Comparison of ENCODE assay signal across 1 cellular context in genomic region chr1:224065455-224065854, GRCh38.
TF ChIP-seq lines count a peak whose summit lies in the region.

No MANE protein-coding gene starts in this region.

TF ChIP-seq in K562, 482 proteins besides CTCF, POLR2A, EP300 and RAD21:
- TF ChIP-seq RBM22 (IDR thresholded peaks at IDR 0.05; ENCODE audit: low read depth, low read length, poor library complexity, severe bottlenecking) = no peak
- TF ChIP-seq FOXA3 (CRISPR knock-in tag; conservative IDR thresholded peaks at IDR 0.05 in 1 of 2, IDR thresholded peaks at IDR 0.05 in 1 of 2) = peak; percentile 49 to 82; a peak in 3 of 4 replicates
- TF ChIP-seq NR2C2 (CRISPR knock-in tag; IDR thresholded peaks at IDR 0.05) = no peak
- TF ChIP-seq NR2C2 (tag; IDR thresholded peaks at IDR 0.05) = peak; percentile 75
- TF ChIP-seq L3MBTL2 (IDR thresholded peaks at IDR 0.05) = no peak
- TF ChIP-seq NFE2L1 (tag; IDR thresholded peaks at IDR 0.05; ENCODE audit: borderline replicate concordance, low read depth) = no peak
- TF ChIP-seq MAFF (IDR thresholded peaks at IDR 0.05; ENCODE audit: low read length) = no peak
- 0 out of 2 replicates have a peak, but pooled peaks have one; percentile 26 for TF ChIP-seq CTBP1 (IDR thresholded peaks at IDR 0.05; ENCODE audit: borderline replicate concordance)
- no peak for TF ChIP-seq ZNF274 (IDR thresholded peaks at IDR 0.05; ENCODE audit: borderline replicate concordance, low read depth, low read length)
- no peak for TF ChIP-seq ZNF232 (CRISPR knock-in tag; IDR thresholded peaks at IDR 0.05)
- TF ChIP-seq ZNF444 (CRISPR knock-in tag; IDR thresholded peaks at IDR 0.05) = no peak
- TF ChIP-seq ELK3 (CRISPR knock-in tag; IDR thresholded peaks at IDR 0.05) = no peak
- no peak for TF ChIP-seq TEAD2 (tag; IDR thresholded peaks at IDR 0.05)
- TF ChIP-seq, protein P1, sequence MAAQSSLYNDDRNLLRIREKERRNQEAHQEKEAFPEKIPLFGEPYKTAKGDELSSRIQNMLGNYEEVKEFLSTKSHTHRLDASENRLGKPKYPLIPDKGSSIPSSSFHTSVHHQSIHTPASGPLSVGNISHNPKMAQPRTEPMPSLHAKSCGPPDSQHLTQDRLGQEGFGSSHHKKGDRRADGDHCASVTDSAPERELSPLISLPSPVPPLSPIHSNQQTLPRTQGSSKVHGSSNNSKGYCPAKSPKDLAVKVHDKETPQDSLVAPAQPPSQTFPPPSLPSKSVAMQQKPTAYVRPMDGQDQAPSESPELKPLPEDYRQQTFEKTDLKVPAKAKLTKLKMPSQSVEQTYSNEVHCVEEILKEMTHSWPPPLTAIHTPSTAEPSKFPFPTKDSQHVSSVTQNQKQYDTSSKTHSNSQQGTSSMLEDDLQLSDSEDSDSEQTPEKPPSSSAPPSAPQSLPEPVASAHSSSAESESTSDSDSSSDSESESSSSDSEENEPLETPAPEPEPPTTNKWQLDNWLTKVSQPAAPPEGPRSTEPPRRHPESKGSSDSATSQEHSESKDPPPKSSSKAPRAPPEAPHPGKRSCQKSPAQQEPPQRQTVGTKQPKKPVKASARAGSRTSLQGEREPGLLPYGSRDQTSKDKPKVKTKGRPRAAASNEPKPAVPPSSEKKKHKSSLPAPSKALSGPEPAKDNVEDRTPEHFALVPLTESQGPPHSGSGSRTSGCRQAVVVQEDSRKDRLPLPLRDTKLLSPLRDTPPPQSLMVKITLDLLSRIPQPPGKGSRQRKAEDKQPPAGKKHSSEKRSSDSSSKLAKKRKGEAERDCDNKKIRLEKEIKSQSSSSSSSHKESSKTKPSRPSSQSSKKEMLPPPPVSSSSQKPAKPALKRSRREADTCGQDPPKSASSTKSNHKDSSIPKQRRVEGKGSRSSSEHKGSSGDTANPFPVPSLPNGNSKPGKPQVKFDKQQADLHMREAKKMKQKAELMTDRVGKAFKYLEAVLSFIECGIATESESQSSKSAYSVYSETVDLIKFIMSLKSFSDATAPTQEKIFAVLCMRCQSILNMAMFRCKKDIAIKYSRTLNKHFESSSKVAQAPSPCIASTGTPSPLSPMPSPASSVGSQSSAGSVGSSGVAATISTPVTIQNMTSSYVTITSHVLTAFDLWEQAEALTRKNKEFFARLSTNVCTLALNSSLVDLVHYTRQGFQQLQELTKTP (IDR thresholded peaks at IDR 0.05; ENCODE audit: low read depth in 1 of 2, partially characterized antibody in 2 of 2) = no peak
- TF ChIP-seq MBD2 (IDR thresholded peaks at IDR 0.05; ENCODE audit: borderline replicate concordance, low read depth) = no peak
- TF ChIP-seq ZNF75A (CRISPR knock-in tag; IDR thresholded peaks at IDR 0.05) = no peak
- TF ChIP-seq, protein P2, sequence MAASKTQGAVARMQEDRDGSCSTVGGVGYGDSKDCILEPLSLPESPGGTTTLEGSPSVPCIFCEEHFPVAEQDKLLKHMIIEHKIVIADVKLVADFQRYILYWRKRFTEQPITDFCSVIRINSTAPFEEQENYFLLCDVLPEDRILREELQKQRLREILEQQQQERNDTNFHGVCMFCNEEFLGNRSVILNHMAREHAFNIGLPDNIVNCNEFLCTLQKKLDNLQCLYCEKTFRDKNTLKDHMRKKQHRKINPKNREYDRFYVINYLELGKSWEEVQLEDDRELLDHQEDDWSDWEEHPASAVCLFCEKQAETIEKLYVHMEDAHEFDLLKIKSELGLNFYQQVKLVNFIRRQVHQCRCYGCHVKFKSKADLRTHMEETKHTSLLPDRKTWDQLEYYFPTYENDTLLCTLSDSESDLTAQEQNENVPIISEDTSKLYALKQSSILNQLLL (CRISPR knock-in tag; IDR thresholded peaks at IDR 0.05; ENCODE audit: borderline replicate concordance) = no peak
- no peak for TF ChIP-seq MCM3 (IDR thresholded peaks at IDR 0.05)
- TF ChIP-seq U2AF1 (optimal IDR thresholded peaks at IDR 0.05; ENCODE audit: low read depth, low read length) = no peak
- TF ChIP-seq, protein P3, sequence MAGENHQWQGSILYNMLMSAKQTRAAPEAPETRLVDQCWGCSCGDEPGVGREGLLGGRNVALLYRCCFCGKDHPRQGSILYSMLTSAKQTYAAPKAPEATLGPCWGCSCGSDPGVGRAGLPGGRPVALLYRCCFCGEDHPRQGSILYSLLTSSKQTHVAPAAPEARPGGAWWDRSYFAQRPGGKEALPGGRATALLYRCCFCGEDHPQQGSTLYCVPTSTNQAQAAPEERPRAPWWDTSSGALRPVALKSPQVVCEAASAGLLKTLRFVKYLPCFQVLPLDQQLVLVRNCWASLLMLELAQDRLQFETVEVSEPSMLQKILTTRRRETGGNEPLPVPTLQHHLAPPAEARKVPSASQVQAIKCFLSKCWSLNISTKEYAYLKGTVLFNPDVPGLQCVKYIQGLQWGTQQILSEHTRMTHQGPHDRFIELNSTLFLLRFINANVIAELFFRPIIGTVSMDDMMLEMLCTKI (IDR thresholded peaks at IDR 0.05; ENCODE audit: partially characterized antibody) = no peak
- no peak for TF ChIP-seq POLR3G (IDR thresholded peaks at IDR 0.05; ENCODE audit: extremely low read depth, insufficient read length, insufficient replicate concordance)
- TF ChIP-seq KDM1A (IDR thresholded peaks at IDR 0.05) = peak in 1 of 2 experiments; percentile 11; a peak in 1 of 4 replicates
- no peak for TF ChIP-seq RNF2 (IDR thresholded peaks at IDR 0.05)
- TF ChIP-seq WHSC1 (IDR thresholded peaks at IDR 0.05; ENCODE audit: low read length) = no peak
- TF ChIP-seq CREB3 (tag; conservative IDR thresholded peaks at IDR 0.05; ENCODE audit: low read depth) = no peak
- TF ChIP-seq NFATC3 (IDR thresholded peaks at IDR 0.05) = no peak
- no peak for TF ChIP-seq MCM5 (IDR thresholded peaks at IDR 0.05; ENCODE audit: low read depth)
- TF ChIP-seq TEAD4 (IDR thresholded peaks at IDR 0.05; ENCODE audit: low read length) = peak; percentile 22; the same call in 1 of the 2 replicates
- no peak for TF ChIP-seq TEAD4 (CRISPR knock-in tag; IDR thresholded peaks at IDR 0.05; ENCODE audit: borderline replicate concordance)
- TF ChIP-seq ZNF764 (CRISPR knock-in tag; IDR thresholded peaks at IDR 0.05; ENCODE audit: low read depth) = no peak
- TF ChIP-seq NCOA6 (IDR thresholded peaks at IDR 0.05) = no peak
- TF ChIP-seq SFPQ (IDR thresholded peaks at IDR 0.05; ENCODE audit: low read depth, low read length) = no peak
- TF ChIP-seq TCFL5 (CRISPR knock-in tag; conservative IDR thresholded peaks at IDR 0.05) = no peak
- no peak for TF ChIP-seq MYC (IDR thresholded peaks at IDR 0.05; ENCODE audit: low read depth, low read length)
- no peak for TF ChIP-seq MYC (CRISPR knock-in tag; IDR thresholded peaks at IDR 0.05; ENCODE audit: borderline replicate concordance, low read depth)
- no peak for TF ChIP-seq FOXJ3 (CRISPR knock-in tag; IDR thresholded peaks at IDR 0.05)
- TF ChIP-seq, protein P4, sequence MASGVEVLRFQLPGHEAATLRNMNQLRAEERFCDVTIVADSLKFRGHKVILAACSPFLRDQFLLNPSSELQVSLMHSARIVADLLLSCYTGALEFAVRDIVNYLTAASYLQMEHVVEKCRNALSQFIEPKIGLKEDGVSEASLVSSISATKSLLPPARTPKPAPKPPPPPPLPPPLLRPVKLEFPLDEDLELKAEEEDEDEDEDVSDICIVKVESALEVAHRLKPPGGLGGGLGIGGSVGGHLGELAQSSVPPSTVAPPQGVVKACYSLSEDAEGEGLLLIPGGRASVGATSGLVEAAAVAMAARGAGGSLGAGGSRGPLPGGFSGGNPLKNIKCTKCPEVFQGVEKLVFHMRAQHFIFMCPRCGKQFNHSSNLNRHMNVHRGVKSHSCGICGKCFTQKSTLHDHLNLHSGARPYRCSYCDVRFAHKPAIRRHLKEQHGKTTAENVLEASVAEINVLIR (CRISPR knock-in tag; IDR thresholded peaks at IDR 0.05) = no peak
- no peak for TF ChIP-seq POLR2G (IDR thresholded peaks at IDR 0.05; ENCODE audit: low read depth, low read length)
- TF ChIP-seq ZEB2 (IDR thresholded peaks at IDR 0.05) = peak; percentile 66
- TF ChIP-seq SMAD1 (IDR thresholded peaks at IDR 0.05; ENCODE audit: low read depth, low read length, partially characterized antibody) = no peak
- peak; percentile 25; the same call in 1 of the 2 replicates for TF ChIP-seq NFIC (IDR thresholded peaks at IDR 0.05)
